ENCODE assay signal across 35 cellular contexts in genomic region chr4:174545268-174545667, GRCh38.
"Had no signal": no experiment of that assay in that cellular context is flagged by ENCODE, and none has a peak within 500 bp of the region (broad histone marks: within the 10 kb centered on the region; RNA-seq: fewer than 3 reads in every experiment).

No MANE protein-coding gene starts in this region.

- H3K27me3 ChIP-seq: adrenal gland, ascending aorta, body of pancreas, brain microvascular endothelial cell, breast epithelium, cardiac muscle cell had no signal

- H3K9me3 ChIP-seq: adrenal gland, ascending aorta, body of pancreas, breast epithelium had no signal

- H3K27ac ChIP-seq: adrenal gland, ascending aorta, body of pancreas, brain microvascular endothelial cell, breast epithelium, cardiac muscle cell had no signal

- ATAC-seq: activated naive CD4-positive, alpha-beta T cell treated with anti-CD3 and anti-CD28 coated beads, Interleukin-2, amount 50 U/mL, for 72 hours; activated naive CD8-positive, alpha-beta T cell treated with anti-CD3 and anti-CD28 coated beads, Interleukin-2, amount 50 U/mL, for 24 hours; activated T-cell treated with anti-CD3 and anti-CD28 coated beads, Interleukin-2, amount 50 U/mL, for 4 hours; activated T-cell treated with anti-CD3 and anti-CD28 coated beads, Interleukin-2, amount 50 U/mL, for 72 hours; activated T-helper 17 cell treated with anti-CD3 and anti-CD28 coated beads, Interleukin-2, amount 50 U/mL, for 72 hours; body of pancreas had no signal

- H3K36me3 ChIP-seq: adrenal gland, ascending aorta, brain microvascular endothelial cell, breast epithelium, cardiac muscle cell had no signal

- FAIRE-seq: astrocyte, bronchial epithelial cell had no signal

- H3K4me1 ChIP-seq: adrenal gland, ascending aorta, body of pancreas, breast epithelium had no signal

- DNase-seq: activated effector memory CD4-positive, alpha-beta T cell treated with anti-CD3 and anti-CD28 coated beads, Interleukin-2, amount 50 U/mL, for 16 hours; activated effector memory CD4-positive, alpha-beta T cell treated with Interleukin-2 at 50 U/mL for 16 hours; activated gamma-delta T cell; activated gamma-delta T cell treated with Interleukin-2 at 50 U/mL for 16 hours; activated naive CD4-positive, alpha-beta T cell; activated naive CD4-positive, alpha-beta T cell treated with anti-CD3 and anti-CD28 coated beads for 36 hours; activated naive CD4-positive, alpha-beta T cell treated with anti-CD3 and anti-CD28 coated beads, Interleukin-2, amount 10 ng/mL, durations not matched to agents 7 days and 5 days; activated naive CD4-positive, alpha-beta T cell treated with anti-CD3 and anti-CD28 coated beads, Interleukin-2, amount 50 U/mL, for 16 hours; activated naive CD4-positive, alpha-beta T cell treated with Interleukin-2 at 50 U/mL for 16 hours; activated naive CD8-positive, alpha-beta T cell treated with anti-CD3 and anti-CD28 coated beads for 36 hours; activated naive CD8-positive, alpha-beta T cell treated with anti-CD3 and anti-CD28 coated beads, Interleukin-2, amount 10 ng/mL, durations not matched to agents 7 days and 5 days; activated naive CD8-positive, alpha-beta T cell treated with anti-CD3 and anti-CD28 coated beads, Interleukin-2, amount 50 U/mL, for 24 hours; activated T-cell treated with anti-CD3 and anti-CD28 coated beads for 4 hours; activated T-cell treated with anti-CD3 and anti-CD28 coated beads, Interleukin-2, amount 50 U/mL, for 1 hour; activated T-cell treated with anti-CD3 and anti-CD28 coated beads, Interleukin-2, amount 50 U/mL, for 24 hours; activated T-cell treated with anti-CD3 and anti-CD28 coated beads, Interleukin-2, amount 50 U/mL, for 4 hours; activated T-cell treated with anti-CD3 and anti-CD28 coated beads, Interleukin-2, amount 50 U/mL, for 48 hours; activated T-cell treated with anti-CD3 and anti-CD28 coated beads, Interleukin-2, amount 50 U/mL, for 72 hours; adrenal gland; amniotic stem cell; amygdala; anterior cingulate cortex; aorta; body of pancreas; brain microvascular endothelial cell; caudate nucleus; central memory CD4-positive, alpha-beta T cell; cerebellar nuclear complex had no signal

- H3K4me3 ChIP-seq: adrenal gland, ascending aorta, body of pancreas, breast epithelium, cardiac muscle cell had no signal
